ENCODE assay signal across 10 cellular contexts in the genomic region with DNA sequence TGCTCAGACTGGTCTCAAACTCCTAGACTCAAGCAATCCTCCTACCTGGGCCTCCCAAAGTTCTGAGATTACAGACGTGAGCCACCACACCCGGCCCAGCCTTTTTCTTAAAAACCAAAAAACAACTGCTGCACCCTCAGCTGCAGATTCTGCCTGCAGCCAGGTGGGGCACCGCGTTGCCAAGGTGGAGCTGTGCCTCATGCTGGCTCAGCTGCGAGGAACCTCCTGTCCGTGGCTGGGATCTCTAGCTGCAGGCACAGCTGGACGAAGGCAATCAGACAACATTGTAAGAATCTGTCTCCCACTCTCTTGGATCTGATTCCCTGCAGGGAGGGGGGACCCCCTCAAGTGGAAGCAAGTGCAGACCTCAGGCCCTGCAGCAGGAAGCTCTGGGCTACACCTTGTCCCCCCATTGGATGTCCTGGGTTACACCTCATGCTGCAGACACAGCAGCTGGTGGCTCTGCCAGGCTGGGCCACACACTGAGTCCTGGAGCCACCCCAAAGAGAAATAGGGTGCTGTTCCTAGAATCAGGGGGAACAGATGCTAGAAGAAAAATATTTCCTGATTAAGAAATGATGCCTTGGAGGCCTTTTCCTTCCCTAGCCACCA. TPM values are rescaled to one million over a fixed set of nuclear protein-coding genes. Genes with fewer than 3 reads are reported as not detected.
DNase-seq lines count a peak whose midpoint lies in the region; ATAC-seq and TF ChIP-seq lines count a peak whose summit lies in the region.
"Had no signal": no experiment of that assay in that cellular context is flagged by ENCODE, and none has a peak within 500 bp of the region (broad histone marks: within the 10 kb centered on the region; RNA-seq: fewer than 3 reads in every experiment).

No MANE protein-coding gene starts in this region.

- H3K36me3 Mint-ChIP-seq in activated CD8-positive, alpha-beta memory T cell treated with anti-CD3 and anti-CD28 coated beads, Interleukin-2, amount 10 ng/mL, durations not matched to agents 7 days and 5 days: no peaks in the 10 kb centered on the region
- H3K36me3 Mint-ChIP-seq: naive thymus-derived CD8-positive, alpha-beta T cell had no signal

- H3K4me3 Mint-ChIP-seq in activated CD8-positive, alpha-beta memory T cell treated with anti-CD3 and anti-CD28 coated beads, Interleukin-2, amount 10 ng/mL, durations not matched to agents 7 days and 5 days: no peak overlapping the region
- H3K4me3 Mint-ChIP-seq: naive thymus-derived CD8-positive, alpha-beta T cell had no signal

- H3K27ac ChIP-seq in PC-9: no peak overlapping the region

- H3K9me3 Mint-ChIP-seq in activated CD8-positive, alpha-beta memory T cell treated with anti-CD3 and anti-CD28 coated beads, Interleukin-2, amount 10 ng/mL, durations not matched to agents 7 days and 5 days (ENCODE audit: low read depth): no peaks in the 10 kb centered on the region
- H3K9me3 Mint-ChIP-seq: naive thymus-derived CD8-positive, alpha-beta T cell had no signal

- DNase-seq in GM10248 (ENCODE audit: extremely low spot score) (no peak), PC-9 (no peak), fibroblast of pulmonary artery (ENCODE audit: low read depth) (peak; percentile 26), sciatic nerve (ENCODE audit: low spot score) (no peak), glomerular visceral epithelial cell (ENCODE audit: extremely low spot score) (no peak), C1 segment of cervical spinal cord (lab: John Stamatoyannopoulos, UW) (no peak)
- no peak for DNase-seq in activated CD8-positive, alpha-beta memory T cell treated with anti-CD3 and anti-CD28 coated beads, Interleukin-2, amount 10 ng/mL, durations not matched to agents 7 days and 5 days
- DNase-seq: naive thymus-derived CD8-positive, alpha-beta T cell; NCI-H1417 had no signal

- H3K4me1 ChIP-seq in PC-9 (replicated peaks; ENCODE audit: insufficient read depth): 0 out of 2 replicates have a peak, but pooled peaks cover 6% of the 10 kb centered on the region

- no peaks in the 10 kb centered on the region for H3K36me3 ChIP-seq in PC-9 (ENCODE audit: low read depth)

- no peaks in the 10 kb centered on the region for H3K27me3 ChIP-seq in PC-9 (ENCODE audit: insufficient read depth, low read depth)

- H2AFZ ChIP-seq in PC-9: no peak overlapping the region

- H4K20me1 ChIP-seq in PC-9 (ENCODE audit: insufficient read depth): no peaks in the 10 kb centered on the region

- peak; percentile 30 for TF ChIP-seq CTCF in GM10248 (IDR thresholded peaks at IDR 0.05; ENCODE audit: control extremely low read depth, extremely low read depth, low read depth, missing control alignments)
- peak; percentile 47; the same call in 1 of the 2 replicates for TF ChIP-seq CTCF in PC-9 (conservative IDR thresholded peaks at IDR 0.05)
- no peak for TF ChIP-seq CTCF in fibroblast of pulmonary artery (IDR thresholded peaks at IDR 0.05; ENCODE audit: low read length, missing control alignments)

- intact Hi-C loops in PC-9 (cut with micrococcal nuclease; ENCODE audit: unreplicated experiment) (no loop called here), sciatic nerve (cut with DNase I) (no loop called here)

- no peak overlapping the region for H3K4me2 ChIP-seq in PC-9

- no peaks in the 10 kb centered on the region for H3K9me2 ChIP-seq in PC-9 (ENCODE audit: insufficient read depth)

- H3K4me3 ChIP-seq in PC-9 (no peak overlapping the region), fibroblast of pulmonary artery (replicated peaks; ENCODE audit: low read depth, low read length) (peak overlapping the region; percentile 54)

- no peak overlapping the region for H3K27ac Mint-ChIP-seq in activated CD8-positive, alpha-beta memory T cell treated with anti-CD3 and anti-CD28 coated beads, Interleukin-2, amount 10 ng/mL, durations not matched to agents 7 days and 5 days
- H3K27ac Mint-ChIP-seq: naive thymus-derived CD8-positive, alpha-beta T cell had no signal

- no TSS peak for BruUV-seq in PC-9 (replicated peaks; lab: Mats Ljungman, UMichigan)

- peaks cover 14% of the 10 kb centered on the region for H3K27me3 Mint-ChIP-seq in activated CD8-positive, alpha-beta memory T cell treated with anti-CD3 and anti-CD28 coated beads, Interleukin-2, amount 10 ng/mL, durations not matched to agents 7 days and 5 days

- no peaks in the 10 kb centered on the region for H3K9me3 ChIP-seq in PC-9 (ENCODE audit: insufficient read depth, low read depth)

- ATAC-seq in sciatic nerve (peak; percentile 22), GM18519 (IDR thresholded peaks at IDR 0.05; ENCODE audit: low FRiP score, unreplicated experiment) (no peak)
- no peak for ATAC-seq in activated CD8-positive, alpha-beta memory T cell treated with anti-CD3 and anti-CD28 coated beads, Interleukin-2, amount 10 ng/mL, durations not matched to agents 7 days and 5 days
- ATAC-seq: naive thymus-derived CD8-positive, alpha-beta T cell had no signal

- H3F3A ChIP-seq in PC-9 (ENCODE audit: insufficient read depth, low read depth): peaks cover 5% of the 10 kb centered on the region; the same call in 1 of the 2 replicates

- no peaks in the 10 kb centered on the region for H3K79me2 ChIP-seq in PC-9 (ENCODE audit: low read depth)

- CTCF ChIA-PET in GM10248 (lab: Yijun Ruan, JAX): no interaction called here
- CTCF ChIA-PET in PC-9 (lab: Charles Lee): interaction anchor here (0.6 kb wide), 2 partner anchors 40 to 170 kb away, joined by 5 to 7 read pairs; no protein-coding TSS in a partner anchor
- CTCF ChIA-PET in activated CD8-positive, alpha-beta memory T cell treated with anti-CD3 and anti-CD28 coated beads, Interleukin-2, amount 10 ng/mL, durations not matched to agents 7 days and 5 days (lab: Charles Lee): no interaction called here

- POLR2A ChIA-PET in GM10248 (lab: Yijun Ruan, JAX) (no interaction called here), PC-9 (lab: Charles Lee; ENCODE audit: unreplicated experiment) (interaction anchor here (0.7 kb wide), 2 partner anchors 606 to 803 kb away, joined by 5 to 13 read pairs; partner anchors contain the start of gene PTPN2)

- H3K4me1 Mint-ChIP-seq in activated CD8-positive, alpha-beta memory T cell treated with anti-CD3 and anti-CD28 coated beads, Interleukin-2, amount 10 ng/mL, durations not matched to agents 7 days and 5 days: peaks cover 3% of the 10 kb centered on the region
- H3K4me1 Mint-ChIP-seq: naive thymus-derived CD8-positive, alpha-beta T cell had no signal

RNA-seq across cellular contexts. Expression of gene CIDEA, which starts 24.1 kb away (rescaled TPM):
- not detected in 2 replicates for total RNA-seq in PC-9 (2021)
- 5.0 TPM for total RNA-seq in sciatic nerve
- not detected for total RNA-seq in activated CD8-positive, alpha-beta memory T cell treated with anti-CD3 and anti-CD28 coated beads, Interleukin-2, amount 10 ng/mL, durations not matched to agents 7 days and 5 days
- total RNA-seq: naive thymus-derived CD8-positive, alpha-beta T cell had no signal

RNA-seq across cellular contexts. Expression of gene TUBB6, which starts 29.8 kb away (rescaled TPM):
- total RNA-seq in PC-9 (2021): 42.2 and 47.9 TPM in 2 replicates
- total RNA-seq in sciatic nerve: 141 TPM
- 10 to 100 TPM; 14.7 to 39.0 TPM for total RNA-seq in activated CD8-positive, alpha-beta memory T cell treated with anti-CD3 and anti-CD28 coated beads, Interleukin-2, amount 10 ng/mL, durations not matched to agents 7 days and 5 days
